1 cellular context compared by ENCODE assay signal in genomic region chr15:98692213-98692612, GRCh38.
TF ChIP-seq lines count a peak whose summit lies in the region.

No MANE protein-coding gene starts in this region.

TF ChIP-seq in HepG2, 621 proteins besides CTCF, POLR2A, EP300 and RAD21 (continued from another document and continues in another):
- TF ChIP-seq HOXA3 (CRISPR knock-in tag; IDR thresholded peaks at IDR 0.05), result peak; percentile 67
- TF ChIP-seq ZNF646 (CRISPR knock-in tag; IDR thresholded peaks at IDR 0.05), result no peak
- peak; percentile 66 for TF ChIP-seq MAFF (IDR thresholded peaks at IDR 0.05; ENCODE audit: low read depth, low read length)
- TF ChIP-seq SMC3 (IDR thresholded peaks at IDR 0.05; ENCODE audit: low read length), result no peak
- peak; percentile 90 for TF ChIP-seq ATF2 (CRISPR knock-in tag; IDR thresholded peaks at IDR 0.05)
- peak; percentile 40 to 63; a peak in 2 of 4 replicates for TF ChIP-seq NR2F1 (CRISPR knock-in tag; IDR thresholded peaks at IDR 0.05)
- TF ChIP-seq ATF7 (IDR thresholded peaks at IDR 0.05), result no peak
- TF ChIP-seq ATF7 (CRISPR knock-in tag; IDR thresholded peaks at IDR 0.05), result 0 out of 2 replicates have a peak, but pooled peaks have one; percentile 54
- TF ChIP-seq HDAC2 (CRISPR knock-in tag; IDR thresholded peaks at IDR 0.05), result peak; percentile 72
- TF ChIP-seq RFX1 (IDR thresholded peaks at IDR 0.05), result no peak
- peak in 1 of 2 experiments; percentile 67; a peak in 2 of 4 replicates for TF ChIP-seq ATF4 (CRISPR knock-in tag; IDR thresholded peaks at IDR 0.05)
- no peak for TF ChIP-seq SP2 (CRISPR knock-in tag; IDR thresholded peaks at IDR 0.05)
- no peak for TF ChIP-seq ZSCAN12 (CRISPR knock-in tag; IDR thresholded peaks at IDR 0.05)
- no peak for TF ChIP-seq ZNF691 (CRISPR knock-in tag; IDR thresholded peaks at IDR 0.05; ENCODE audit: borderline replicate concordance, low read depth)
- TF ChIP-seq ZNF609 (CRISPR knock-in tag; IDR thresholded peaks at IDR 0.05; ENCODE audit: borderline replicate concordance), result peak; percentile 47; the same call in 1 of the 2 replicates
- no peak for TF ChIP-seq GZF1 (CRISPR knock-in tag; IDR thresholded peaks at IDR 0.05)
- no peak for TF ChIP-seq ZNF766 (CRISPR knock-in tag; IDR thresholded peaks at IDR 0.05; ENCODE audit: borderline replicate concordance)
- 0 out of 2 replicates have a peak, but pooled peaks have one; percentile 24 for TF ChIP-seq REPIN1 (CRISPR knock-in tag; IDR thresholded peaks at IDR 0.05; ENCODE audit: borderline replicate concordance, low read depth)
- peak; percentile 70 for TF ChIP-seq FOXP4 (CRISPR knock-in tag; IDR thresholded peaks at IDR 0.05)
- TF ChIP-seq ZNF746 (CRISPR knock-in tag; IDR thresholded peaks at IDR 0.05), result no peak
- TF ChIP-seq HOXD1 (CRISPR knock-in tag; IDR thresholded peaks at IDR 0.05), result peak; percentile 54; the same call in 1 of the 2 replicates
- 0 out of 2 replicates have a peak, but pooled peaks have one; percentile 52 for TF ChIP-seq ZNF878 (CRISPR knock-in tag; IDR thresholded peaks at IDR 0.05)
- peak; percentile 60 for TF ChIP-seq NR2C2 (CRISPR knock-in tag; IDR thresholded peaks at IDR 0.05; ENCODE audit: borderline replicate concordance)
- no peak for TF ChIP-seq ZNF432 (CRISPR knock-in tag; IDR thresholded peaks at IDR 0.05; ENCODE audit: borderline replicate concordance)
- no peak for TF ChIP-seq ZNF629 (CRISPR knock-in tag; conservative IDR thresholded peaks at IDR 0.05)
- TF ChIP-seq MEF2D (CRISPR knock-in tag; IDR thresholded peaks at IDR 0.05), result peak; percentile 97
- TF ChIP-seq PAXIP1 (CRISPR knock-in tag; conservative IDR thresholded peaks at IDR 0.05), result peak; percentile 75
- TF ChIP-seq NCOA2 (CRISPR knock-in tag; IDR thresholded peaks at IDR 0.05), result peak; percentile 80
- 0 out of 2 replicates have a peak, but pooled peaks have one; percentile 8 for TF ChIP-seq FOXC1 (CRISPR knock-in tag; IDR thresholded peaks at IDR 0.05; ENCODE audit: borderline replicate concordance)
- no peak for TF ChIP-seq ZNF24 (IDR thresholded peaks at IDR 0.05)
- TF ChIP-seq ZNF33B (CRISPR knock-in tag; IDR thresholded peaks at IDR 0.05), result no peak
- no peak for TF ChIP-seq ZSCAN31 (CRISPR knock-in tag; IDR thresholded peaks at IDR 0.05; ENCODE audit: low read depth)
- no peak for TF ChIP-seq ZNF510 (CRISPR knock-in tag; IDR thresholded peaks at IDR 0.05; ENCODE audit: low read depth)
- peak; percentile 73; the same call in 1 of the 2 replicates for TF ChIP-seq HMG20A (CRISPR knock-in tag; IDR thresholded peaks at IDR 0.05; ENCODE audit: borderline replicate concordance)
- no peak for TF ChIP-seq SOX6 (IDR thresholded peaks at IDR 0.05)
- TF ChIP-seq SOX6 (CRISPR knock-in tag; IDR thresholded peaks at IDR 0.05), result peak; percentile 85
- no peak for TF ChIP-seq ZNF350 (CRISPR knock-in tag; IDR thresholded peaks at IDR 0.05; ENCODE audit: borderline replicate concordance, low read depth)
- peak; percentile 74 for TF ChIP-seq MED1 (CRISPR knock-in tag; IDR thresholded peaks at IDR 0.05)
- TF ChIP-seq HNF4G (IDR thresholded peaks at IDR 0.05; ENCODE audit: borderline replicate concordance, low read depth, low read length), result peak; percentile 10; the same call in 1 of the 2 replicates
- no peak for TF ChIP-seq HNF4G (CRISPR knock-in tag; IDR thresholded peaks at IDR 0.05; ENCODE audit: borderline replicate concordance, low read depth)
- no peak for TF ChIP-seq SMARCC2 (IDR thresholded peaks at IDR 0.05)
